Comparison of ENCODE assay signal across 9 cellular contexts in the genomic region with DNA sequence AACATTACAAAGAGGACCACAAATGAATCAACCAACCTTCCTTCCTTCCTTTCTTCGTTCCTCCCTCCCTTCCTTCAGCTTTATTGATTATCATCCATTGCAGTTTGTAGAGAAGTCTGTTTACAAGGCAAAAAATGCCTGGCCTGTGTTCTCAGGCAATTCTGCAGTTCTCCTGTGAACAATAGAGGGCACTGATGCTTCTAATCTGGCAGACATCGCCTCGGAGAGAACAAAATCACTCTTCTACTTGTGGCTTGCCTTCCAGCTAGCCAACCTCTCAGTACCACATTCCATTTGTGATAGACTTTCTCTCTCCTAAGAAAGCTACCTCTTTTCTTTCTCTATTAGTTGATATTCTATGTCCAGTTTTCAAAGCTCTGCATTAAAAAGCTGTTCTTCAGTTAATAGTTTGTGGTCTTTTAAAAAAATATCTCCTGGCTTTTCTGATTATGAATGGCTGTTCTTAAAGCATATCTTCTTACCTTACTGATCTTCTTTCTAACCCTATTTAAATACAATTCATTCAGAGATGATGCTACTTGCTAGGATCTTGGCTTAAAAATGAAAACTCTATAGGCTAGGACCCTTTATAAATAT. TPM values are rescaled to one million over a fixed set of nuclear protein-coding genes. Genes with fewer than 3 reads are reported as not detected.
DNase-seq lines count a peak whose midpoint lies in the region; ATAC-seq and TF ChIP-seq lines count a peak whose summit lies in the region.
"Had no signal": no experiment of that assay in that cellular context is flagged by ENCODE, and none has a peak within 500 bp of the region (broad histone marks: within the 10 kb centered on the region; RNA-seq: fewer than 3 reads in every experiment).

No MANE protein-coding gene starts in this region.

- intact Hi-C loops in Right ventricle myocardium inferior (cut with DNase I) (loop anchor here (2.0 to 10.0 kb wide), 3 partner anchors 65 to 585 kb away; no protein-coding TSS in a partner anchor), cardiac septum (cut with DNase I) (loop anchor here (5.0 to 10.0 kb wide), 5 partner anchors 65 to 582 kb away; no protein-coding TSS in a partner anchor)

- no peak overlapping the region for H3K27ac Mint-ChIP-seq in endothelial cell (ENCODE audit: unreplicated experiment)
- H3K27ac Mint-ChIP-seq: CD4-positive, CD25-positive, alpha-beta regulatory T cell had no signal

- H3K36me3 Mint-ChIP-seq in endothelial cell (ENCODE audit: low read depth, unreplicated experiment) = no peaks in the 10 kb centered on the region
- H3K36me3 Mint-ChIP-seq: CD4-positive, CD25-positive, alpha-beta regulatory T cell had no signal

- no peaks in the 10 kb centered on the region for H3K4me1 Mint-ChIP-seq in endothelial cell (ENCODE audit: unreplicated experiment)
- H3K4me1 Mint-ChIP-seq: CD4-positive, CD25-positive, alpha-beta regulatory T cell had no signal

- peak; percentile 69 for ATAC-seq in Right ventricle myocardium inferior
- ATAC-seq in stimulated activated naive CD8-positive, alpha-beta T cell treated with anti-CD3 and anti-CD28 coated beads, Interleukin-15, Interleukin-2, amounts not matched to agents 100 U/mL and 50 U/mL, for 24 hours = no peak

- no peaks in the 10 kb centered on the region for H3K9me3 Mint-ChIP-seq in endothelial cell (ENCODE audit: unreplicated experiment)

- DNase-seq in Right ventricle myocardium inferior (ENCODE audit: missing footprints) = no peak
- DNase-seq in cardiac septum (ENCODE audit: low spot score) = no peak
- DNase-seq in LHCN-M2 (ENCODE audit: low read depth) = peak; percentile 44
- peak; percentile 79 for DNase-seq in OCI-M1 (lab: John Stamatoyannopoulos, UW)
- DNase-seq in endothelial cell (ENCODE audit: low spot score) = peak; percentile 45
- peak; percentile 48 for DNase-seq in mucosa of gallbladder (ENCODE audit: low spot score)
- DNase-seq in stimulated activated naive CD8-positive, alpha-beta T cell treated with anti-CD3 and anti-CD28 coated beads, Interleukin-15, Interleukin-2, amounts not matched to agents 100 U/mL and 50 U/mL, for 24 hours = no peak
- no peak for DNase-seq in activated CD8-positive, alpha-beta memory T cell treated with anti-CD3 and anti-CD28 coated beads for 24 hours
- DNase-seq: CD4-positive, CD25-positive, alpha-beta regulatory T cell had no signal

- TF ChIP-seq CTCF in endothelial cell (IDR thresholded peaks at IDR 0.05; ENCODE audit: unreplicated experiment) = peak; percentile 31

- H3K4me3 Mint-ChIP-seq in endothelial cell (ENCODE audit: unreplicated experiment) = no peak overlapping the region
- H3K4me3 Mint-ChIP-seq: CD4-positive, CD25-positive, alpha-beta regulatory T cell had no signal

- H3K27me3 Mint-ChIP-seq in endothelial cell (ENCODE audit: unreplicated experiment) = no peaks in the 10 kb centered on the region
- H3K27me3 Mint-ChIP-seq: CD4-positive, CD25-positive, alpha-beta regulatory T cell had no signal

RNA-seq across cellular contexts. Expression of gene ESRRG, which starts 26.9 kb away (rescaled TPM):
- total RNA-seq in Right ventricle myocardium inferior (46.2 TPM), cardiac septum (32.3 TPM), LHCN-M2 (2014; rRNA removed) (0.23 TPM in 1 of 2 replicates, not detected in the other), endothelial cell (ENCODE audit: unreplicated experiment) (3.8 TPM), mucosa of gallbladder (5.4 TPM)
- polyA plus RNA-seq in LHCN-M2 (2012) = 0.06 TPM
- total RNA-seq: CD4-positive, CD25-positive, alpha-beta regulatory T cell had no signal
- polyA plus RNA-seq: CD4-positive, CD25-positive, alpha-beta regulatory T cell had no signal

Comparison
In these comparisons a context has a peak if more than half of its experiments do, and no peak if none do; other contexts are left out.
1. DNase-seq: peak in LHCN-M2 (single experiment), OCI-M1 (single experiment), endothelial cell (single experiment) and mucosa of gallbladder (single experiment); none in Right ventricle myocardium inferior (single experiment), cardiac septum (single experiment), stimulated activated naive CD8-positive, alpha-beta T cell treated with anti-CD3 and anti-CD28 coated beads, Interleukin-15, Interleukin-2, amounts not matched to agents 100 U/mL and 50 U/mL, for 24 hours (single experiment) and activated CD8-positive, alpha-beta memory T cell treated with anti-CD3 and anti-CD28 coated beads for 24 hours (single experiment).